10 cellular contexts compared by ENCODE assay signal in the genomic region with DNA sequence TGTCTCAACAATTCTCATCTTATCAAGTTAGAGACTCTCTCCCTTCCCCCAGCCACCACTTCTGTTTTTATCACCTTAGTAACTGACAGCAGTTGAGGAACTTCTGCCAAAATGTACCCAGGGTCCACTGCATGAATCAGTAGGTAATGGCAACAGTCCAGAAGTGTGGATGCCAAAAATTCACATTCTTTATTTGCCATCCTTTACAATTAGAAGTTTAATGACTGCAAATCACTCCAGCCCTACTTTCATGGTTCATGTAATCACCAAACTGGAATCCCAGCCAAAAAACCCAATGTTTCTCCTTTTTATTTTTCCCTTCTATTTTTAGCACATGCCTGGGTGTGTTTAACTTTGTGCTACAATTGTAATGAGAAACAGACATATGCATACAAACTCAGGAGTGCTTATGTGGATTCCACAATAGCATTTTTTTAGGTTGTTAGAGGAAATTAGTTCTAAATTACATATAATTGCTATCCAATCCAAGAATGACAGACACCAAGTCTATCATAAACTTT.
A peak's percentile ranks its signal among the peaks of the same experiment; 100 is the strongest.
DNase-seq lines count a peak whose midpoint lies in the region; ATAC-seq, FAIRE-seq and TF ChIP-seq lines count a peak whose summit lies in the region.
"Had no signal": no experiment of that assay in that cellular context is flagged by ENCODE, and none has a peak within 500 bp of the region (broad histone marks: within the 10 kb centered on the region; RNA-seq: fewer than 3 reads in every experiment).

No MANE protein-coding gene starts in this region.

- CTCF ChIA-PET in A549 (lab: Yijun Ruan, JAX): no interaction called here

- no peak for TF ChIP-seq CTCF in A549 (IDR thresholded peaks at IDR 0.05)
- TF ChIP-seq CTCF in heart right ventricle (IDR thresholded peaks at IDR 0.05): no peak

- no peak for TF ChIP-seq EP300 in A549 (IDR thresholded peaks at IDR 0.05)

- H3K36me3 ChIP-seq in Karpas-422 (ENCODE audit: insufficient read depth, low read length): no peaks in the 10 kb centered on the region
- no peaks in the 10 kb centered on the region for H3K36me3 ChIP-seq in SK-N-MC (ENCODE audit: insufficient read depth, low read length)
- peaks cover 0 to 16% (median 0%) of the 10 kb centered on the region in 9 donors for H3K36me3 ChIP-seq in heart right ventricle

- no peak for FAIRE-seq in A549 (lab: Jason Lieb, UNC)

- DNase-seq in A549 (ENCODE audit: low read depth in 1 of 2, low spot score in 1 of 2): peak in 1 of 2 experiments; percentile 24
- DNase-seq in Karpas-422: peak; percentile 70
- DNase-seq in SK-N-MC (ENCODE audit: low read depth, low spot score): peak; percentile 35
- DNase-seq in heart right ventricle: peak in 1 of 2 donors; percentile 57
- no peak for DNase-seq in OCI-M2 (lab: John Stamatoyannopoulos, UW; ENCODE audit: unreplicated experiment)
- DNase-seq in COLO829 (ENCODE audit: low spot score): no peak
- DNase-seq in SW 1271 (lab: John Stamatoyannopoulos, UW): no peak
- DNase-seq: CD4-positive, alpha-beta T cell had no signal

- ATAC-seq in A549 (no peak), heart right ventricle (peak in 7 of 8 donors; percentile 55 to 87 (median 82)), GM21381 (IDR thresholded peaks at IDR 0.05; ENCODE audit: unreplicated experiment) (no peak)
- ATAC-seq: Panc1 had no signal

- no peak for TF ChIP-seq POLR2A in A549 (IDR thresholded peaks at IDR 0.05; ENCODE audit: low read length)

- H4K20me1 ChIP-seq in Karpas-422 (ENCODE audit: insufficient read depth, low read depth, low read length): no peaks in the 10 kb centered on the region

- H2AFZ ChIP-seq in Karpas-422 (ENCODE audit: low read length): no peak overlapping the region

- TF ChIP-seq RAD21 in A549 (conservative IDR thresholded peaks at IDR 0.05 in 1 of 2, IDR thresholded peaks at IDR 0.05 in 1 of 2): no peak

- no peaks in the 10 kb centered on the region for H3K27me3 ChIP-seq in Karpas-422 (ENCODE audit: low read length)
- H3K27me3 ChIP-seq in heart right ventricle: no peaks in the 10 kb centered on the region

- no peaks in the 10 kb centered on the region for H3K9me2 ChIP-seq in Karpas-422 (replicated peaks; ENCODE audit: insufficient read depth, low read length)

- peaks cover 43% of the 10 kb centered on the region for H3K4me1 ChIP-seq in A549
- H3K4me1 ChIP-seq in Karpas-422 (ENCODE audit: low read length): peaks cover 30% of the 10 kb centered on the region
- H3K4me1 ChIP-seq in heart right ventricle: peaks cover 5 to 46% (median 28%) of the 10 kb centered on the region in 9 donors

- peak overlapping the region in 1 of 2 experiments; percentile 35; a peak in 2 of 6 replicates for H3K27ac ChIP-seq in A549
- H3K27ac ChIP-seq in Karpas-422 (ENCODE audit: low read length): peak overlapping the region; percentile 50
- H3K27ac ChIP-seq in SK-N-MC: peak overlapping the region; percentile 92
- peak overlapping the region in 6 of 10 donors; percentile 11 to 60 (median 37) for H3K27ac ChIP-seq in heart right ventricle

- H3K4me3 ChIP-seq in A549 (no peak overlapping the region), Karpas-422 (ENCODE audit: low read length) (no peak overlapping the region), SK-N-MC (peak overlapping the region; percentile 34), heart right ventricle (no peak overlapping the region)

- H3K79me2 ChIP-seq in Karpas-422 (ENCODE audit: low read length): no peaks in the 10 kb centered on the region

- POLR2A ChIA-PET in A549 (lab: Yijun Ruan, JAX): no interaction called here

- H3K9me3 ChIP-seq in A549 (no peaks in the 10 kb centered on the region), Karpas-422 (ENCODE audit: low read length) (no peaks in the 10 kb centered on the region), SK-N-MC (ENCODE audit: low read depth, low read length) (no peaks in the 10 kb centered on the region), heart right ventricle (no peaks in the 10 kb centered on the region)

- intact Hi-C loops in heart right ventricle (cut with DNase I): loop anchor here in 1 of 10 donors (10.0 kb wide), 1 partner anchor 264 kb away; a partner anchor contains a TSS

- H3K9ac ChIP-seq in Karpas-422 (ENCODE audit: low read length) (no peak overlapping the region), SK-N-MC (ENCODE audit: insufficient read length) (no peak overlapping the region)

- H3K4me2 ChIP-seq in A549 (peak overlapping the region; percentile 57), Karpas-422 (ENCODE audit: low read depth, low read length, poor library complexity, severe bottlenecking) (peak overlapping the region; percentile 36)

TF ChIP-seq in A549, 52 proteins besides CTCF, POLR2A, EP300 and RAD21:
- peak; percentile 13; the same call in 1 of the 2 replicates for TF ChIP-seq JUNB (IDR thresholded peaks at IDR 0.05)
- no peak for TF ChIP-seq FOSL2 (IDR thresholded peaks at IDR 0.05)
- 0 out of 2 replicates have a peak, but pooled peaks have one; percentile 2 for TF ChIP-seq FOSL2 (CRISPR knock-in tag; IDR thresholded peaks at IDR 0.05)
- TF ChIP-seq HDAC2 (IDR thresholded peaks at IDR 0.05): no peak
- no peak for TF ChIP-seq CBX2 (IDR thresholded peaks at IDR 0.05; ENCODE audit: borderline replicate concordance, low read depth)

Comparison
In these comparisons a context has a peak if more than half of its experiments do, and no peak if none do; other contexts are left out.
1. ATAC-seq: peak in heart right ventricle (7 of 8); none in A549 (0 of 2) and GM21381 (single experiment).
2. DNase-seq: peak in Karpas-422 (single experiment) and SK-N-MC (single experiment); none in OCI-M2 (single experiment), COLO829 (single experiment) and SW 1271 (0 of 2).